In the genomic region with DNA sequence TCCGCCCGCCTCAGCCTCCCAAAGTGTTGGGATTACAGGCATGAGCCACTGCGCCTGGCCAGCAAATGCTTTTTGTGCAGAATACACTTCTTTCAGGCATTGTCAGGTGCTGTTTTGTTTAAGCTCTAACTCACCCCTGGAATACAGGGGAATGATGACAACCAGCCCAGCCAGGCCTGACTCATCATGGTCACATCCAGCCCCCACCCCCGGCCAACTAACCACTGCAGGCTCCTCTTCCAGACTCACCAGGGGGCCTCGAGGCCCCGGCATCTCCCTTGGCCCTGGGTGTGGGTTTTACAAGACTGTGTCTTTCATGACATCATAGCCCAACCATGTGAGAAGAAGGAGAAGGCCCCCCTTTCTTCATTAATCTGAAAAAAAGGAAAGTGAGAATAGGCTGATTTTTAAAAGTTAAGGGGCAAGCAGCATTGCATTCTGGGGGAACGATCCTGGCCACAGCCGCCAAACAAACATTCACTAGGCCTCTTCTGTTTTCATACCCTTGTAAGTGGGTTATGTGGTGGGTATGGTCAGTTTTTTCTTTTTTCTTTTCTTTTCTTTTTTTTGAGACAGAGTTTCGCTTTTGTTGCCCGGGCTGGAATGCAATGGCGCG, we compare ENCODE assay signal across 11 cellular contexts. TPM values are rescaled to one million over a fixed set of nuclear protein-coding genes. Genes with fewer than 3 reads are reported as not detected.
DNase-seq lines count a peak whose midpoint lies in the region; ATAC-seq and TF ChIP-seq lines count a peak whose summit lies in the region.
"Had no signal": no experiment of that assay in that cellular context is flagged by ENCODE, and none has a peak within 500 bp of the region (broad histone marks: within the 10 kb centered on the region; RNA-seq: fewer than 3 reads in every experiment).

No MANE protein-coding gene starts in this region.

- POLR2A ChIA-PET in MCF 10A (lab: Yijun Ruan, JAX), result interaction anchor here (0.7 to 2.9 kb wide), 8 partner anchors 15 to 193 kb away, joined by 3 to 11 read pairs (median 3); a partner anchor contains a TSS

- no peaks in the 10 kb centered on the region for H3K9me3 ChIP-seq in HUES48 (ENCODE audit: control insufficient read depth, insufficient read depth, low read length)

- DNase-seq in ACHN, result peak; percentile 96
- peak; percentile 88 for DNase-seq in MCF 10A (ENCODE audit: unreplicated experiment)
- peak; percentile 97 for DNase-seq in kidney tubule cell (ENCODE audit: low spot score)
- DNase-seq in germinal center (ENCODE audit: low spot score), result no peak
- no peak for DNase-seq in central memory CD4-positive, alpha-beta T cell
- DNase-seq: activated T-cell treated with anti-CD3 and anti-CD28 coated beads, Interleukin-2, amount 50 U/mL, for 4 hours; CD8-positive, alpha-beta T cell; NCI-H748 treated with DMSO at 0.1 percent for 48 hours had no signal

- CTCF ChIA-PET in MCF 10A (lab: Yijun Ruan, JAX), result interaction anchor here (0.6 to 10.1 kb wide), 10 partner anchors 11 to 390 kb away, joined by 3 to 112 read pairs (median 3); a partner anchor contains a TSS

- H3K9ac ChIP-seq in HUES48 (ENCODE audit: low read depth, low read length), result no peak overlapping the region

- H3K4me3 Mint-ChIP-seq in MCF 10A (ENCODE audit: unreplicated experiment), result no peak overlapping the region
- H3K4me3 Mint-ChIP-seq: activated T-cell treated with anti-CD3 and anti-CD28 coated beads, Interleukin-2, amount 50 U/mL, for 4 hours; CD8-positive, alpha-beta T cell had no signal

- peak overlapping the region; percentile 68 for H3K27ac ChIP-seq in HUES48 (ENCODE audit: low read depth, low read length)

- H3K27me3 Mint-ChIP-seq in MCF 10A (ENCODE audit: insufficient read depth, unreplicated experiment), result no peaks in the 10 kb centered on the region

- ATAC-seq in GM18907 (IDR thresholded peaks at IDR 0.05; ENCODE audit: unreplicated experiment), result no peak
- no peak for ATAC-seq in HG03442 (IDR thresholded peaks at IDR 0.05; ENCODE audit: unreplicated experiment)
- ATAC-seq: activated T-cell treated with anti-CD3 and anti-CD28 coated beads, Interleukin-2, amount 50 U/mL, for 4 hours; CD8-positive, alpha-beta T cell had no signal

- TF ChIP-seq CTCF in MCF 10A (IDR thresholded peaks at IDR 0.05; ENCODE audit: unreplicated experiment), result no peak

- in situ Hi-C loops in ACHN (cut with HindIII; ENCODE audit: low pct_ligation_motif_present, low pct_unique_long_range_greater_than_20kb, low sequenced_read_pairs), result no loop called here

- H3K27ac Mint-ChIP-seq in MCF 10A (ENCODE audit: low read depth, unreplicated experiment), result peak overlapping the region; percentile 46
- H3K27ac Mint-ChIP-seq: CD8-positive, alpha-beta T cell had no signal

- no peaks in the 10 kb centered on the region for H3K27me3 ChIP-seq in HUES48 (ENCODE audit: control insufficient read depth, insufficient read depth, low read length)

- no peaks in the 10 kb centered on the region for H3K36me3 Mint-ChIP-seq in MCF 10A (ENCODE audit: insufficient read depth, unreplicated experiment)
- H3K36me3 Mint-ChIP-seq: CD8-positive, alpha-beta T cell had no signal

- H3K36me3 ChIP-seq in HUES48 (ENCODE audit: control insufficient read depth, insufficient read depth, low read length), result no peaks in the 10 kb centered on the region

- no TSS peak for BruUV-seq in MCF 10A (replicated peaks; lab: Mats Ljungman, UMichigan)

- H3K4me1 Mint-ChIP-seq in MCF 10A (ENCODE audit: insufficient read depth, unreplicated experiment), result peaks cover 31% of the 10 kb centered on the region

- intact Hi-C loops in MCF 10A (cut with micrococcal nuclease), result loop anchor here (5.0 kb wide), 1 partner anchor 40 kb away; a partner anchor contains a TSS

- H3K4me3 ChIP-seq in HUES48 (ENCODE audit: low read depth, low read length), result no peak overlapping the region

- peaks cover 32% of the 10 kb centered on the region for H3K4me1 ChIP-seq in HUES48 (ENCODE audit: control insufficient read depth, insufficient read depth, low read length)

- H3K9me3 Mint-ChIP-seq in MCF 10A (ENCODE audit: unreplicated experiment), result no peaks in the 10 kb centered on the region
- H3K9me3 Mint-ChIP-seq: activated T-cell treated with anti-CD3 and anti-CD28 coated beads, Interleukin-2, amount 50 U/mL, for 4 hours; CD8-positive, alpha-beta T cell had no signal

RNA-seq across cellular contexts. Expression of a gene that starts 35.6 kb away (rescaled TPM):
- 0.21 and 0.25 TPM in 2 replicates for total RNA-seq in MCF 10A (2022)
- total RNA-seq: CD8-positive, alpha-beta T cell had no signal

RNA-seq across cellular contexts. Expression of a gene that starts 40.8 kb away (rescaled TPM):
- not detected in 2 replicates for total RNA-seq in MCF 10A (2022)
- total RNA-seq: activated T-cell treated with anti-CD3 and anti-CD28 coated beads, Interleukin-2, amount 50 U/mL, for 4 hours; CD8-positive, alpha-beta T cell had no signal

RNA-seq across cellular contexts. Expression of a gene that starts 41.4 kb away (rescaled TPM):
- total RNA-seq in MCF 10A (2022), result 0.91 and 2.0 TPM in 2 replicates
- total RNA-seq: CD8-positive, alpha-beta T cell had no signal

RNA-seq across cellular contexts. Expression of a gene that starts 49.2 kb away (rescaled TPM):
- total RNA-seq in MCF 10A (2022), result 1,966 and 2,009 TPM in 2 replicates

RNA-seq across cellular contexts. Expression of a gene that starts 49.4 kb away (rescaled TPM):
- 72.5 and 84.2 TPM in 2 replicates for total RNA-seq in MCF 10A (2022)

Comparison
In these comparisons a context has a peak if more than half of its experiments do, and no peak if none do; other contexts are left out.
1. DNase-seq: peak in ACHN (single experiment), MCF 10A (single experiment) and kidney tubule cell (single experiment); none in germinal center (single experiment) and central memory CD4-positive, alpha-beta T cell (single experiment).